8 cellular contexts compared by ENCODE assay signal in the genomic region with DNA sequence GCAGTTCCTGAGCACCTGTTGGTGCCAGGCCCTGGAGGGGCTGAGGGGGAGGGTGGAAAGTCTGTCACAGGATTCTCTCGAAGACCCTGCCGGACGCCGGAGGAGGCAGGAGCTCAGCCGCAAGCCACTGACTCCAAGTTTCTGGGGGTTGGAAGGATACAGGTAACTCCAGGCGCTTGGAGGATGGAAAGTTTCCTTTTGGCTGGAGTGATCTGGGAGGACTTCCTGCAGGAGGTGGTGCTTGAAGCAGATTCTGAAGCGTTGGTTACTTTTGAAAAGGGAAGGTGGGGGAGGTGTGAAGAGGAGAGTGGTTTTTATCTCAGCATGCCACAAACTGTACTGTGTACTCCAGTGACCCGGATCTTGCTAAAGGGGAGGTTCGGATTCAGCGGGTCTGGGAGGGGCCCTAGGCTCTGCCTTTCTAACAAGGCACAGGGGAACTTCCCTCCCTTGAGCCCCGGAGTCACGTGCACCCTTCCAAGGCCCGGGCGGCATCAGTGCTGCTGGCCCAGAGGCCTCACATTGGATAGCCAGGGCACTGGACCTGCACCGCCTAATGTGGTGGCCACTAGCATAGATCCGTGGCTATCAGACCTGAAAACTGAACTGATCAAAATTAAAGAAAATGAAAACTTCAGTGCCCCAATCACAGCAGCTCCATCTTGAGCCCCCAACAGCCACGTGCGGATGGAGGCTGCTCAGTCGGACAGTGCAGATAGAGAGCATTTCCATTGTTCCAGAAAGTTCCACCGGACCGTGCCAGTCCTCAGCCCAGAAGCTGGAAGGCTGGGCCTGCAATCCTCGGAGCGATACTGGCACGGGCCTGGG. TPM values are rescaled to one million over a fixed set of nuclear protein-coding genes. Genes with fewer than 3 reads are reported as not detected.
DNase-seq lines count a peak whose midpoint lies in the region; ATAC-seq and TF ChIP-seq lines count a peak whose summit lies in the region.

No MANE protein-coding gene starts in this region.

- peaks cover 78% of the 10 kb centered on the region for H3K4me1 Mint-ChIP-seq in osteocyte (ENCODE audit: unreplicated experiment)

- no peak for ATAC-seq in gastrocnemius medialis

- TF ChIP-seq CTCF in HL-60 (IDR thresholded peaks at IDR 0.05; ENCODE audit: insufficient read depth, low read length) (no peak), osteocyte (IDR thresholded peaks at IDR 0.05) (no peak), gastrocnemius medialis (IDR thresholded peaks at IDR 0.05 in 4 of 5, conservative IDR thresholded peaks at IDR 0.05 in 1 of 5) (no peak)

- peaks cover 31 to 40% of the 10 kb centered on the region in 2 donors for H3K4me1 ChIP-seq in gastrocnemius medialis

- no peaks in the 10 kb centered on the region for H3K9me3 ChIP-seq in gastrocnemius medialis

- in situ Hi-C loops in gastrocnemius medialis (cut with MboI; ENCODE audit: low sequenced_read_pairs in 4 of 4) = no loop called here

- H3K27ac Mint-ChIP-seq in osteocyte (ENCODE audit: unreplicated experiment) = peak overlapping the region; percentile 96

- H3K36me3 ChIP-seq in gastrocnemius medialis = no peaks in the 10 kb centered on the region

- intact Hi-C loops in gastrocnemius medialis (cut with DNase I; ENCODE audit: low total_unique reads) = no loop called here

- H3K9me3 Mint-ChIP-seq in osteocyte (ENCODE audit: unreplicated experiment) = no peaks in the 10 kb centered on the region

- H3K27me3 Mint-ChIP-seq in osteocyte (ENCODE audit: unreplicated experiment) = no peaks in the 10 kb centered on the region

- peak overlapping the region; percentile 27 for H3K4me3 ChIP-seq in HL-60 (replicated peaks; ENCODE audit: insufficient read depth, low read length)
- no peak overlapping the region for H3K4me3 ChIP-seq in gastrocnemius medialis

- no peak overlapping the region for H3K4me3 Mint-ChIP-seq in osteocyte (ENCODE audit: unreplicated experiment)

- H3K27me3 ChIP-seq in HL-60 (ENCODE audit: insufficient read depth, poor library complexity, severe bottlenecking) (no peaks in the 10 kb centered on the region), gastrocnemius medialis (no peaks in the 10 kb centered on the region)

- H3K27ac ChIP-seq in HL-60 (replicated peaks) (peak overlapping the region; percentile 99), gastrocnemius medialis (no peak overlapping the region)

- peaks cover 3% of the 10 kb centered on the region for H3K36me3 Mint-ChIP-seq in osteocyte (ENCODE audit: unreplicated experiment)

- TF ChIP-seq POLR2A in gastrocnemius medialis (IDR thresholded peaks at IDR 0.05) = no peak

- peak; percentile 35 for DNase-seq in stimulated activated CD4-positive, alpha-beta T cell treated with anti-CD3 and anti-CD28 coated beads, Interleukin-15, amount 100 ng/mL, for 24 hours
- DNase-seq in stimulated activated CD4-positive, alpha-beta T cell treated with anti-CD3 and anti-CD28 coated beads, Interleukin-4, amount 100 ng/mL, for 1 hour = no peak
- DNase-seq in HL-60 (ENCODE audit: low read depth in 1 of 2, low spot score in 1 of 2) (peak; percentile 89 to 94), activated gamma-delta T cell treated with Interleukin-2 at 50 U/mL for 16 hours (peak; percentile 62), osteocyte (ENCODE audit: extremely low spot score, unreplicated experiment) (no peak), DMS114 treated with DMSO at 0.1 percent for 48 hours (lab: John Stamatoyannopoulos, UW; ENCODE audit: unreplicated experiment) (no peak), NCI-H146 treated with DMSO at 0.1 percent for 48 hours (lab: John Stamatoyannopoulos, UW; ENCODE audit: unreplicated experiment) (no peak), gastrocnemius medialis (no peak)

RNA-seq across cellular contexts. Expression of gene GSE1, which starts 42.2 kb away (rescaled TPM):
- total RNA-seq in osteocyte (57.3 and 64.1 TPM in 2 replicates), gastrocnemius medialis (10 to 100 TPM; 45.1 to 89.3 (median 71.3) TPM)

Comparison
In these comparisons a context has a peak if more than half of its experiments do, and no peak if none do; other contexts are left out.
1. DNase-seq: peak in stimulated activated CD4-positive, alpha-beta T cell treated with anti-CD3 and anti-CD28 coated beads, Interleukin-15, amount 100 ng/mL, for 24 hours (single experiment), HL-60 (2 of 2) and activated gamma-delta T cell treated with Interleukin-2 at 50 U/mL for 16 hours (single experiment); none in stimulated activated CD4-positive, alpha-beta T cell treated with anti-CD3 and anti-CD28 coated beads, Interleukin-4, amount 100 ng/mL, for 1 hour (single experiment), osteocyte (single experiment), DMS114 treated with DMSO at 0.1 percent for 48 hours (single experiment), NCI-H146 treated with DMSO at 0.1 percent for 48 hours (single experiment) and gastrocnemius medialis (0 of 2).